In the genomic region with DNA sequence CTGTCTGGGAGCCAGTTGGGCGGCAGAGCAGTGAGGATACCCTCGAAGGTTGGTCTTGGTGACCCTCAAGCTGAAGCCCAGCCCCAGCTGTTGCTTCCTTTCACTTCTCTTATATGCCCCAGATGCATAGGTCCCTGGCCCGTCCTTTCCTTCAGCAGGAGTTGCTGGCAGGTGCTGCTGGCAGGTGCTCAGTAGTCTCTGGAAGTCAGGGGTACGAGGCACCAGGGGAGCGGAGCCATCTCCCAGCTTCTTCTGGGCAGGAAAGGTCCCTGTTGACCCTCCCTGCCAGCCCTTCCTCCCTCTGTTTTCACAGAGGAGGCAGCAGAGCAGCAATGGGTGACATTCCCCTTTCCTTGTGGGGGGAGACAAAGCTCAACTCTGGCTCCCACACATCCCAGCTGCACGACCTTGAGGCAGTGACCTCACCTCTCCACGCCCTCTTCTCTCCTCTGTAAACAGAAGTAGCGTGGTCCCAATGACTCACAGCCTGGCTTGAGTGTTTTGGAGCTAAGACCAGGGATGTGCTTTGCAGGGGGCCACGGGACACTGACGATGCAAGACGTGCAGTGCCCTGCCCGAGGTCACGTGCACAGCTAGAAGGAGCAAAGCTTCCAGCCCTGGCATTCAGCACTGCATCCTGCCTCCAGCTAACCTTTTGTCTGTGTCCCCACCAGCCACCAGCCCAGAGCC, we compare ENCODE assay signal across 8 cellular contexts. TPM values are rescaled to one million over a fixed set of nuclear protein-coding genes. Genes with fewer than 3 reads are reported as not detected.
A peak's percentile ranks its signal among the peaks of the same experiment; 100 is the strongest.
DNase-seq lines count a peak whose midpoint lies in the region; ATAC-seq lines count a peak whose summit lies in the region.

No MANE protein-coding gene starts in this region.

- H3K27ac Mint-ChIP-seq in stimulated activated effector memory CD8-positive, alpha-beta T cell treated with anti-CD3 and anti-CD28 coated beads, Interleukin-12 subunit alpha, Interleukin-12 subunit beta, amount 100 ng/mL, for 72 hours: peak overlapping the region; percentile 24

- H3K27ac ChIP-seq in angular gyrus (ENCODE audit: low read depth, low read length) (peak overlapping the region; percentile 71), right cardiac atrium (ENCODE audit: low read length) (peak overlapping the region; percentile 40)

- H3K9me3 ChIP-seq in right cardiac atrium (ENCODE audit: control insufficient read depth, low read length): no peaks in the 10 kb centered on the region

- intact Hi-C loops in right cardiac atrium (cut with DNase I): loop anchor here in 2 of 4 donors (10.0 kb wide), 1 partner anchor 47 kb away; a partner anchor contains a TSS

- peak; percentile 26 to 60 for ATAC-seq in right cardiac atrium
- ATAC-seq in stimulated activated effector memory CD8-positive, alpha-beta T cell treated with anti-CD3 and anti-CD28 coated beads, Interleukin-12 subunit alpha, Interleukin-12 subunit beta, amount 100 ng/mL, for 72 hours: no peak
- no peak for ATAC-seq in GM21723 (IDR thresholded peaks at IDR 0.05; ENCODE audit: unreplicated experiment)
- ATAC-seq in HG03354 (IDR thresholded peaks at IDR 0.05; ENCODE audit: poor library complexity, severe bottlenecking, unreplicated experiment): no peak
- no peak for ATAC-seq in GM18511 (IDR thresholded peaks at IDR 0.05; ENCODE audit: unreplicated experiment)

- no peak overlapping the region for H3K4me3 Mint-ChIP-seq in stimulated activated effector memory CD8-positive, alpha-beta T cell treated with anti-CD3 and anti-CD28 coated beads, Interleukin-12 subunit alpha, Interleukin-12 subunit beta, amount 100 ng/mL, for 72 hours

- H3K27me3 ChIP-seq in right cardiac atrium (ENCODE audit: control insufficient read depth, insufficient read depth): no peaks in the 10 kb centered on the region

- no peak overlapping the region for H3K4me3 ChIP-seq in right cardiac atrium (ENCODE audit: low read length)

- 43% methylated on average over 13 of the region's 13 CpGs for WGBS in right cardiac atrium

- H3K4me1 Mint-ChIP-seq in stimulated activated effector memory CD8-positive, alpha-beta T cell treated with anti-CD3 and anti-CD28 coated beads, Interleukin-12 subunit alpha, Interleukin-12 subunit beta, amount 100 ng/mL, for 72 hours: no peaks in the 10 kb centered on the region

- H3K9me3 Mint-ChIP-seq in stimulated activated effector memory CD8-positive, alpha-beta T cell treated with anti-CD3 and anti-CD28 coated beads, Interleukin-12 subunit alpha, Interleukin-12 subunit beta, amount 100 ng/mL, for 72 hours: no peaks in the 10 kb centered on the region

- peaks cover 94% of the 10 kb centered on the region for H3K36me3 Mint-ChIP-seq in stimulated activated effector memory CD8-positive, alpha-beta T cell treated with anti-CD3 and anti-CD28 coated beads, Interleukin-12 subunit alpha, Interleukin-12 subunit beta, amount 100 ng/mL, for 72 hours

- peaks cover 23% of the 10 kb centered on the region for H3K4me1 ChIP-seq in right cardiac atrium (ENCODE audit: control insufficient read depth, insufficient read depth, low read length)

- DNase-seq in HCEC 1CT (peak; percentile 85), right cardiac atrium (peak; percentile 69 to 83 (median 76)), NCI-H82 (lab: John Stamatoyannopoulos, UW) (no peak)
- no peak for DNase-seq in stimulated activated effector memory CD8-positive, alpha-beta T cell treated with anti-CD3 and anti-CD28 coated beads, Interleukin-12 subunit alpha, Interleukin-12 subunit beta, amount 100 ng/mL, for 72 hours (ENCODE audit: low spot score in 2 of 2)

RNA-seq across cellular contexts. Expression of a gene that starts 49.6 kb away (rescaled TPM):
- 100 to 1,000 TPM in 1 of 4 donors, 10 to 100 TPM in 3; 21.3 to 106 (median 38.4) TPM for total RNA-seq in right cardiac atrium
- polyA plus RNA-seq in right cardiac atrium: 23.7 TPM

Comparison
In these comparisons a context has a peak if more than half of its experiments do, and no peak if none do; other contexts are left out.
1. DNase-seq: peak in HCEC 1CT (single experiment) and right cardiac atrium (3 of 3); none in stimulated activated effector memory CD8-positive, alpha-beta T cell treated with anti-CD3 and anti-CD28 coated beads, Interleukin-12 subunit alpha, Interleukin-12 subunit beta, amount 100 ng/mL, for 72 hours (0 of 2) and NCI-H82 (single experiment).
2. ATAC-seq: peak in right cardiac atrium (2 of 2); none in stimulated activated effector memory CD8-positive, alpha-beta T cell treated with anti-CD3 and anti-CD28 coated beads, Interleukin-12 subunit alpha, Interleukin-12 subunit beta, amount 100 ng/mL, for 72 hours (single experiment), GM21723 (single experiment), HG03354 (single experiment) and GM18511 (single experiment).